ENCODE assay signal across 24 cellular contexts in the genomic region with DNA sequence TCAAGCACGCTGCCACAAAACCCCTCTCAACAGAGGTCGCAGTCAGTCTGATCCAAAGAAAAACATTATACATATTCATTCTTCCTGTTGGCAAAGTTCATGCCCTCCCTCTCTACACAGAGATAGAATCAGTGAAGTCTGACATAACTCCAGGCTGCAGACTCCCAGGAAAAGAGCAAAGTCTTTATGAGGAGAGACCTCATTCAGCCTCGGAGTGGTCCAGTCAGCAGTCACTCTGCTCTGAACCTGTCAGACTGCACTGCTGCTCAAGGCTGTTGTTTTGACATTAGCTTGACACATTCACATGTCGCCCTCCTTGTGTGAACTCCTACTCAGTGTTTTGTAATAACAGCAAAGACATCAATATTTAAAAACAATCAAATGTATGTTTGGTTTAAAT.
"Had no signal": no experiment of that assay in that cellular context is flagged by ENCODE, and none has a peak within 500 bp of the region (broad histone marks: within the 10 kb centered on the region; RNA-seq: fewer than 3 reads in every experiment).

No MANE protein-coding gene starts in this region.

- H3K9ac ChIP-seq: SK-N-SH had no signal

- H3K9me3 ChIP-seq: MG63, SJSA1, SK-N-SH had no signal

- H3K4me3 ChIP-seq: MG63, SJSA1 had no signal

- H3K27me3 ChIP-seq: MG63 had no signal

- H3K4me2 ChIP-seq: SK-N-SH had no signal

- H3K36me3 ChIP-seq: MG63, SJSA1 had no signal

- H3K4me1 ChIP-seq: SJSA1 had no signal

- H3K27ac ChIP-seq: HL-60, SJSA1 had no signal

- DNase-seq: IMR-90, Karpas-422, KG1, MG63, NCI-H1092, NCI-H1105 treated with DMSO at 0.1 percent for 48 hours, NCI-H1417 treated with DMSO at 0.1 percent for 48 hours, NCI-H146, NCI-H1694 treated with DMSO at 0.1 percent for 48 hours, NCI-H1930, NCI-H2081 treated with DMSO at 0.1 percent for 48 hours, NCI-H2171, NCI-H226, NCI-H446, NCI-H510A, NCI-H524 treated with DMSO at 0.1 percent for 48 hours, NCI-H69, NCI-H774, Right ventricle myocardium superior, RPMI8226, SIG-M5, SK-N-SH had no signal
